ENCODE assay signal across 25 cellular contexts in the genomic region with DNA sequence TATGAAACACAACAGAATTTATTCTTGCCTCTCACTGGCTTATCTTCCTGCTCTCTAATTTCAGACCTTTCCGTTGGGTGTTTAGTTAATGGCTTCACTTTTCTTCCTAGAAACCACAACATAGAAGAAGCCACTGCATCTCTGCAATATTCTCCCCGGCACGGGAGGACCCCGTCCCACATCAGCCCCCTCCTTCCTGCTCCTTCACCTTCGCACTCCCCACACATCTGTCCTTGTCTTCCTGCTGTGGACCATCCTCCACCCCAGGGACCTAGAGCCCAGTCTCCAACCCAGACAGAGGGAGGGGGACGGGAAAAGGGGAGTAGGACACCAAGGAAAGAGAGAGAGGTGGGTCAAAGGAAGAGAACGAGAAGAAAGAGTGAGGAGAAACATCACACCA. TPM values are rescaled to one million over a fixed set of nuclear protein-coding genes. Genes with fewer than 3 reads are reported as not detected.
DNase-seq lines count a peak whose midpoint lies in the region; ATAC-seq and TF ChIP-seq lines count a peak whose summit lies in the region.
"Had no signal": no experiment of that assay in that cellular context is flagged by ENCODE, and none has a peak within 500 bp of the region (broad histone marks: within the 10 kb centered on the region; RNA-seq: fewer than 3 reads in every experiment).

No MANE protein-coding gene starts in this region.

- H3K9me2 ChIP-seq in Loucy (replicated peaks; ENCODE audit: low read depth, low read length), result no peaks in the 10 kb centered on the region

- H4K20me1 ChIP-seq in BLaER1 (no peaks in the 10 kb centered on the region), Loucy (ENCODE audit: insufficient read depth, low read length, poor library complexity, severe bottlenecking) (no peaks in the 10 kb centered on the region)

- H3K36me3 ChIP-seq in BLaER1, result no peaks in the 10 kb centered on the region
- no peaks in the 10 kb centered on the region for H3K36me3 ChIP-seq in Loucy (ENCODE audit: insufficient read depth, low read length)
- H3K36me3 ChIP-seq in sigmoid colon, result no peaks in the 10 kb centered on the region
- H3K36me3 ChIP-seq in colonic mucosa, result no peaks in the 10 kb centered on the region

- H3K4me1 ChIP-seq in BLaER1 (peaks cover 45% of the 10 kb centered on the region), Loucy (ENCODE audit: insufficient read depth, low read length, poor library complexity, severe bottlenecking) (peaks cover 4% of the 10 kb centered on the region), sigmoid colon (no peaks in the 10 kb centered on the region), colonic mucosa (no peaks in the 10 kb centered on the region)

- H3K4me2 ChIP-seq in BLaER1 (peak overlapping the region; percentile 72), Loucy (ENCODE audit: low read depth, low read length, poor library complexity, severe bottlenecking) (peak overlapping the region; percentile 67)
- H3K4me2 ChIP-seq: GM23338 had no signal

- H3F3A ChIP-seq in Loucy (ENCODE audit: low read depth), result no peaks in the 10 kb centered on the region

- no peak for TF ChIP-seq POLR2A in sigmoid colon (IDR thresholded peaks at IDR 0.05)

- no peaks in the 10 kb centered on the region for H3K27me3 ChIP-seq in BLaER1
- H3K27me3 ChIP-seq in Loucy (ENCODE audit: insufficient read depth, low read length, poor library complexity, severe bottlenecking), result no peaks in the 10 kb centered on the region
- H3K27me3 ChIP-seq in sigmoid colon, result peaks cover 0 to 77% (median 3%) of the 10 kb centered on the region in 3 donors
- H3K27me3 ChIP-seq in colonic mucosa, result peaks cover 6% of the 10 kb centered on the region

- peak overlapping the region; percentile 75 for H2AFZ ChIP-seq in Loucy (ENCODE audit: low read length)
- H2AFZ ChIP-seq: GM23338 had no signal

- intact Hi-C loops in sigmoid colon (cut with DNase I), result no loop called here
- intact Hi-C loops in colonic mucosa (cut with DNase I), result no loop called here

- H3K9ac ChIP-seq in BLaER1 (no peak overlapping the region), Loucy (ENCODE audit: low read depth, low read length, poor library complexity, severe bottlenecking) (no peak overlapping the region), colonic mucosa (ENCODE audit: low read depth in 2 of 2, low read length in 2 of 2) (no peak overlapping the region)

- no peaks in the 10 kb centered on the region for H3K79me2 ChIP-seq in Loucy (ENCODE audit: insufficient read depth, low read length)

- TF ChIP-seq CTCF in Loucy (conservative IDR thresholded peaks at IDR 0.05; ENCODE audit: low read length) (no peak), sigmoid colon (IDR thresholded peaks at IDR 0.05) (no peak), colonic mucosa (IDR thresholded peaks at IDR 0.05) (no peak)

- H3K4me3 ChIP-seq in BLaER1, result no peak overlapping the region
- peak overlapping the region; percentile 53 for H3K4me3 ChIP-seq in Loucy (ENCODE audit: low read length, poor library complexity, severe bottlenecking)
- H3K4me3 ChIP-seq in sigmoid colon, result no peak overlapping the region
- H3K4me3 ChIP-seq in colonic mucosa, result no peak overlapping the region
- H3K4me3 ChIP-seq: GM12878, GM23338 had no signal

- no peak for TF ChIP-seq EP300 in sigmoid colon (IDR thresholded peaks at IDR 0.05)

- 59 to 64% methylated on average over 7 of the region's 7 CpGs for WGBS in sigmoid colon, 2 donors

- ATAC-seq in left lobe of liver, result no peak
- ATAC-seq: GM12878, GM23338, HepG2 had no signal

- H3K9me3 ChIP-seq in BLaER1 (no peaks in the 10 kb centered on the region), Loucy (ENCODE audit: insufficient read depth, low read depth, low read length) (no peaks in the 10 kb centered on the region), sigmoid colon (no peaks in the 10 kb centered on the region), colonic mucosa (no peaks in the 10 kb centered on the region)

- no peak overlapping the region for H3K27ac ChIP-seq in BLaER1
- no peak overlapping the region for H3K27ac ChIP-seq in sigmoid colon
- H3K27ac ChIP-seq in colonic mucosa, result no peak overlapping the region

- DNase-seq in left lobe of liver (ENCODE audit: low spot score), result peak; percentile 22
- peak; percentile 13 for DNase-seq in sigmoid colon
- DNase-seq in GM19240 (ENCODE audit: insufficient read length, low spot score), result no peak
- no peak for DNase-seq in GM19238 (ENCODE audit: insufficient read length, low spot score)
- no peak for DNase-seq in colonic mucosa
- DNase-seq: 8988T; C1 segment of cervical spinal cord; CD4-positive, CD25-positive, alpha-beta regulatory T cell; CD8-positive, alpha-beta memory T cell; COR-L47; DMS 273 treated with DMSO at 0.1 percent for 48 hours; DMS53; DND-41; EL; HCEC 1CT; HFFc6 had no signal

RNA-seq across cellular contexts. Expression of gene OR2V1, which starts 1.4 kb away (rescaled TPM):
- total RNA-seq in left lobe of liver (not detected), sigmoid colon (not detected), colonic mucosa (not detected)
- polyA plus RNA-seq in sigmoid colon, result not detected
- total RNA-seq: A673; CD4-positive, CD25-positive, alpha-beta regulatory T cell; CD8-positive, alpha-beta memory T cell; G401; GM12878; GM23338; HepG2; HFFc6 had no signal
- polyA plus RNA-seq: AG04450; CD4-positive, CD25-positive, alpha-beta regulatory T cell; CD8-positive, alpha-beta memory T cell; GM23338; HepG2; IgD-negative memory B cell had no signal

RNA-seq across cellular contexts. Expression of gene OR2V2, which starts 17.8 kb away (rescaled TPM):
- total RNA-seq in left lobe of liver, result not detected
- not detected for total RNA-seq in sigmoid colon
- not detected for polyA plus RNA-seq in sigmoid colon
- total RNA-seq in colonic mucosa, result not detected
- total RNA-seq: A673; CD4-positive, CD25-positive, alpha-beta regulatory T cell; CD8-positive, alpha-beta memory T cell; G401; GM12878; GM23338; HepG2; HFFc6 had no signal
- polyA plus RNA-seq: AG04450; CD4-positive, CD25-positive, alpha-beta regulatory T cell; CD8-positive, alpha-beta memory T cell; GM23338; HepG2; IgD-negative memory B cell had no signal

Comparison
In these comparisons a context has a peak if more than half of its experiments do, and no peak if none do; other contexts are left out.
1. DNase-seq: peak in left lobe of liver (single experiment) and sigmoid colon (single experiment); none in GM19240 (single experiment), GM19238 (single experiment) and colonic mucosa (single experiment).